Comparison of ENCODE assay signal across 1 cellular context in genomic region chr20:50146732-50147662, GRCh38.
A peak's percentile ranks its signal among the peaks of the same experiment; 100 is the strongest.
TF ChIP-seq lines count a peak whose summit lies in the region.

No MANE protein-coding gene starts in this region.

TF ChIP-seq in GM12878, 131 proteins besides CTCF, POLR2A, EP300 and RAD21 (continued from another document and continues in another):
- no peak for TF ChIP-seq CUX1 (IDR thresholded peaks at IDR 0.05; ENCODE audit: insufficient replicate concordance, low read depth, low read length)
- TF ChIP-seq POLR2AphosphoS2 (IDR thresholded peaks at IDR 0.05; ENCODE audit: low read depth, low read length): no peak
- TF ChIP-seq BRCA1 (IDR thresholded peaks at IDR 0.05; ENCODE audit: low read depth, low read length): no peak
- peak; percentile 92 for TF ChIP-seq PKNOX1 (IDR thresholded peaks at IDR 0.05)
- no peak for TF ChIP-seq STAT3 (IDR thresholded peaks at IDR 0.05; ENCODE audit: low read depth, low read length)
- peak; percentile 66 for TF ChIP-seq PBX3 (IDR thresholded peaks at IDR 0.05; ENCODE audit: insufficient replicate concordance, low read depth, low read length)
- no peak for TF ChIP-seq YBX1 (IDR thresholded peaks at IDR 0.05)
- TF ChIP-seq PAX8 (IDR thresholded peaks at IDR 0.05): 0 out of 2 replicates have a peak, but pooled peaks have one; percentile 50
- TF ChIP-seq HDAC6 (IDR thresholded peaks at IDR 0.05; ENCODE audit: unreplicated experiment): no peak
- peak; percentile 85 for TF ChIP-seq NR2F1 (conservative IDR thresholded peaks at IDR 0.05)
- no peak for TF ChIP-seq SUZ12 (IDR thresholded peaks at IDR 0.05; ENCODE audit: unreplicated experiment)
- no peak for TF ChIP-seq FOXM1 (IDR thresholded peaks at IDR 0.05; ENCODE audit: low read depth, low read length)
- no peak for TF ChIP-seq BCL11A (IDR thresholded peaks at IDR 0.05; ENCODE audit: low read depth, low read length)
- TF ChIP-seq MEF2B (IDR thresholded peaks at IDR 0.05; ENCODE audit: partially characterized antibody, poor library complexity, severe bottlenecking): no peak
- no peak for TF ChIP-seq ZBTB4 (CRISPR knock-in tag; IDR thresholded peaks at IDR 0.05)
- no peak for TF ChIP-seq USF2 (IDR thresholded peaks at IDR 0.05; ENCODE audit: borderline replicate concordance, low read depth, low read length)
- TF ChIP-seq REST (IDR thresholded peaks at IDR 0.05; ENCODE audit: low read depth, low read length): 0 out of 2 replicates have a peak, but pooled peaks have one; percentile 5
- TF ChIP-seq FOS (IDR thresholded peaks at IDR 0.05; ENCODE audit: borderline replicate concordance, extremely low read depth, insufficient read length): no peak
- 0 out of 2 replicates have a peak, but pooled peaks have one; percentile 41 for TF ChIP-seq NBN (IDR thresholded peaks at IDR 0.05)
- no peak for TF ChIP-seq ZNF622 (IDR thresholded peaks at IDR 0.05)
- TF ChIP-seq KAT2A (conservative IDR thresholded peaks at IDR 0.05; ENCODE audit: control insufficient read depth, low read depth, low read length): no peak
- peak in 1 of 2 experiments; percentile 30; a peak in 1 of 4 replicates for TF ChIP-seq IKZF2 (IDR thresholded peaks at IDR 0.05)
- peak; percentile 45; the same call in 1 of the 2 replicates for TF ChIP-seq ATF7 (IDR thresholded peaks at IDR 0.05; ENCODE audit: low read depth)
- TF ChIP-seq KDM1A (IDR thresholded peaks at IDR 0.05; ENCODE audit: borderline replicate concordance): no peak
- TF ChIP-seq RB1 (IDR thresholded peaks at IDR 0.05; ENCODE audit: borderline replicate concordance): 0 out of 2 replicates have a peak, but pooled peaks have one; percentile 40
- no peak for TF ChIP-seq PRDM15 (CRISPR knock-in tag; IDR thresholded peaks at IDR 0.05)
- TF ChIP-seq POU2F2 (IDR thresholded peaks at IDR 0.05; ENCODE audit: borderline replicate concordance, low read depth, low read length): peak; percentile 70; the same call in 2 of the 3 replicates
- no peak for TF ChIP-seq LARP7 (IDR thresholded peaks at IDR 0.05)
- TF ChIP-seq SREBF1 (IDR thresholded peaks at IDR 0.05; ENCODE audit: low read length): no peak
- TF ChIP-seq BMI1 (IDR thresholded peaks at IDR 0.05; ENCODE audit: borderline replicate concordance): no peak; the same call in 1 of the 2 replicates
- TF ChIP-seq HDAC2 (IDR thresholded peaks at IDR 0.05): no peak
- TF ChIP-seq HDGF (IDR thresholded peaks at IDR 0.05): peak; percentile 48
- TF ChIP-seq RBBP5 (conservative IDR thresholded peaks at IDR 0.05): no peak
- TF ChIP-seq ZNF592 (IDR thresholded peaks at IDR 0.05): no peak
